17 cellular contexts compared by ENCODE assay signal in the genomic region with DNA sequence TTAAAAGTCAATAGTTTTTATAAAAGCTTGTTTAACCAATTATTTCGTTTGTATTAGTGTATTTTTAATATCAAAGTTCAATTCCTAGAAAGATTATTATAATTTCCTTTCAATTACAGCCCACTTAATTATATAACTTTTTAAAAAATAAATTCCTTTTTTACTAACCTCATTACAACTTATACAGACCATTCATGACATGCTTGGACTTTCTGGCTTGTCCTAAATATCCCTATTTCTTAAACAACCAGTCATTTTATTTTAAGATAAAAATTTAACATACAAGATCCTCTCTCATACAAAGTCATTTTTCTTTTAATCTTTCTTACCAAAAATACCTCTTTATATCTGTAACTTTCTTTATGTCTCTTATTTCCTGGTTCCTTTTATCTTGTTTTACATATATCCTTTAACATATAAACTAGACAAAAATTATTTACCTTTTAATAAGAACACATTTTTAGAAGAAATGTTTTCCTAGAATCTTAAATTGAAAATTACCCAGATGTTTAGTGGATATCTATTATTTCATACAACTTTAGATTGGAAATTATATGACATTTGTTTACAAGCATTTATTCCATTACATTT. TPM values are rescaled to one million over a fixed set of nuclear protein-coding genes. Genes with fewer than 3 reads are reported as not detected.
A peak's percentile ranks its signal among the peaks of the same experiment; 100 is the strongest.
DNase-seq lines count a peak whose midpoint lies in the region; ATAC-seq, FAIRE-seq and TF ChIP-seq lines count a peak whose summit lies in the region.
"Had no signal": no experiment of that assay in that cellular context is flagged by ENCODE, and none has a peak within 500 bp of the region (broad histone marks: within the 10 kb centered on the region; RNA-seq: fewer than 3 reads in every experiment).

No MANE protein-coding gene starts in this region.

- H4K20me1 ChIP-seq in GM23338 (replicated peaks; ENCODE audit: insufficient read depth), result no peaks in the 10 kb centered on the region

- H3K36me3 Mint-ChIP-seq in GM23338 (ENCODE audit: low read depth), result peaks cover 7% of the 10 kb centered on the region; the same call in 2 of the 3 replicates

- no peak for TF ChIP-seq EP300 in A549 (IDR thresholded peaks at IDR 0.05)

- H3K4me3 ChIP-seq in A549 (no peak overlapping the region), GM23338 (no peak overlapping the region), Peyer's patch (no peak overlapping the region)

- WGBS in A549 (ENCODE audit: missing lambda C conversion rate), result 3% methylated on average over 1 of the region's 1 CpG

- H3K4me1 ChIP-seq in A549, result no peaks in the 10 kb centered on the region
- H3K4me1 ChIP-seq in GM23338 (ENCODE audit: insufficient read depth), result no peaks in the 10 kb centered on the region
- H3K4me1 ChIP-seq in Peyer's patch, result no peaks in the 10 kb centered on the region

- no peaks in the 10 kb centered on the region for H3K79me2 ChIP-seq in GM23338 (replicated peaks; ENCODE audit: insufficient read depth)

- TF ChIP-seq CTCF in A549 (IDR thresholded peaks at IDR 0.05) (no peak), GM23338 (conservative IDR thresholded peaks at IDR 0.05; ENCODE audit: low read depth in 2 of 2) (no peak), Peyer's patch (IDR thresholded peaks at IDR 0.05) (no peak)

- ATAC-seq in A549, result no peak
- no peak for ATAC-seq in GM23338
- ATAC-seq: T-helper 17 cell had no signal

- no peaks in the 10 kb centered on the region for H3F3A ChIP-seq in GM23338 (replicated peaks; ENCODE audit: low read depth)

- no peak for TF ChIP-seq RAD21 in A549 (conservative IDR thresholded peaks at IDR 0.05 in 1 of 2, IDR thresholded peaks at IDR 0.05 in 1 of 2)

- peaks cover 8% of the 10 kb centered on the region for H3K36me3 ChIP-seq in GM23338 (ENCODE audit: insufficient read depth)
- H3K36me3 ChIP-seq in Peyer's patch, result no peaks in the 10 kb centered on the region

- no peak overlapping the region for H3K4me3 Mint-ChIP-seq in GM23338
- H3K4me3 Mint-ChIP-seq: B cell; CD4-positive, alpha-beta T cell; T-helper 17 cell had no signal

- H2AFZ ChIP-seq in GM23338, result no peak overlapping the region

- H3K4me1 Mint-ChIP-seq in GM23338, result no peaks in the 10 kb centered on the region
- H3K4me1 Mint-ChIP-seq: B cell, T-helper 17 cell had no signal

- POLR2A ChIA-PET in A549 (lab: Yijun Ruan, JAX), result no interaction called here

- no peak overlapping the region for H3K27ac Mint-ChIP-seq in GM23338
- H3K27ac Mint-ChIP-seq: B cell; CD4-positive, alpha-beta T cell; T-helper 17 cell had no signal

- H3K27me3 ChIP-seq in GM23338 (ENCODE audit: insufficient read depth), result no peaks in the 10 kb centered on the region
- H3K27me3 ChIP-seq in Peyer's patch, result no peaks in the 10 kb centered on the region

- H3K9me2 ChIP-seq in GM23338 (ENCODE audit: insufficient read depth), result 0 out of 2 replicates have a peak, but pooled peaks cover under 1% of the 10 kb centered on the region

- TF ChIP-seq POLR2A in A549 (IDR thresholded peaks at IDR 0.05; ENCODE audit: low read length) (no peak), Peyer's patch (IDR thresholded peaks at IDR 0.05) (no peak)

- peaks cover 14% of the 10 kb centered on the region; the same call in 2 of the 3 replicates for H3K9me3 ChIP-seq in A549
- H3K9me3 ChIP-seq in Peyer's patch, result no peaks in the 10 kb centered on the region

- H3K4me2 ChIP-seq in A549 (no peak overlapping the region), GM23338 (no peak overlapping the region)

- CTCF ChIA-PET in A549 (lab: Yijun Ruan, JAX), result interaction anchor here (1.8 to 3.4 kb wide), 3 partner anchors 11 to 26 kb away, joined by 4 to 11 read pairs (median 8); a partner anchor contains a TSS

- peaks cover 3% of the 10 kb centered on the region for H3K27me3 Mint-ChIP-seq in GM23338 (ENCODE audit: insufficient read depth, low read depth, poor library complexity)
- H3K27me3 Mint-ChIP-seq: CD4-positive, alpha-beta T cell; T-helper 17 cell had no signal

- H3K27ac ChIP-seq in A549 (no peak overlapping the region), GM23338 (ENCODE audit: low read depth) (no peak overlapping the region), Peyer's patch (no peak overlapping the region)

- peaks cover 69% of the 10 kb centered on the region for H3K9me3 Mint-ChIP-seq in GM23338

- DNase-seq in A549 (ENCODE audit: low read depth in 1 of 2, low spot score in 1 of 2), result no peak
- DNase-seq in GM23338 (ENCODE audit: low spot score), result peak; percentile 59
- DNase-seq in RCC 7860 (ENCODE audit: low spot score), result no peak
- no peak for DNase-seq in NCI-H524 (lab: John Stamatoyannopoulos, UW)
- no peak for DNase-seq in Peyer's patch
- DNase-seq in medulla oblongata (ENCODE audit: extremely low spot score), result no peak
- no peak for DNase-seq in NCI-H1092 (lab: John Stamatoyannopoulos, UW)
- DNase-seq: Calu3; CD4-positive, alpha-beta T cell; KG1; NCI-H1048; NCI-H1694 treated with DMSO at 0.1 percent for 48 hours; SIG-M5; T-helper 17 cell had no signal

- FAIRE-seq in A549 (lab: Jason Lieb, UNC), result no peak
- FAIRE-seq in RCC 7860 (lab: Jason Lieb, UNC), result peak; percentile 67
- peak; percentile 92 for FAIRE-seq in islet of Langerhans (lab: Jason Lieb, UNC)
- FAIRE-seq: GM12892 had no signal

TF ChIP-seq in A549, 52 proteins besides CTCF, POLR2A, EP300 and RAD21:
- TF ChIP-seq BHLHE40 (IDR thresholded peaks at IDR 0.05; ENCODE audit: low read depth, low read length) (no peak), ZFP36 (IDR thresholded peaks at IDR 0.05; ENCODE audit: borderline replicate concordance, partially characterized antibody) (peak; percentile 74), TP53 (CRISPR knock-in tag; IDR thresholded peaks at IDR 0.05) (no peak), NPAS2 (CRISPR knock-in tag; IDR thresholded peaks at IDR 0.05; ENCODE audit: borderline replicate concordance) (no peak), HOXB5 (CRISPR knock-in tag; IDR thresholded peaks at IDR 0.05) (no peak), HOXA7 (CRISPR knock-in tag; IDR thresholded peaks at IDR 0.05) (no peak)
TF ChIP-seq in A549: peak in this region for 1.

TF ChIP-seq in GM23338, 12 proteins besides CTCF, POLR2A, EP300 and RAD21 (continues in another document):
- no peak for TF ChIP-seq POLR2AphosphoS5 (IDR thresholded peaks at IDR 0.05; ENCODE audit: low read depth)
- no peak for TF ChIP-seq ZNF114 (CRISPR knock-in tag; IDR thresholded peaks at IDR 0.05)
- no peak for TF ChIP-seq JUNB (IDR thresholded peaks at IDR 0.05; ENCODE audit: unreplicated experiment)

RNA-seq across cellular contexts. Expression of a gene that starts 10.4 kb away (rescaled TPM):
- polyA plus RNA-seq in A549 (2011; rRNA removed) (35.9 and 45.6 TPM in 2 replicates), A549 (2017; fragmentation: RNase III; extraction: RNeasy Plus Mini Kit Qiagen cat#74134 plus additional on column Dnase treatment) (31.9 to 33.7 TPM (median 33.4 TPM) in 3 replicates), GM23338 (2016; fragmentation: Nextera tagmentation; extraction: Ambion mirVana) (5.8 and 7.1 TPM in 2 replicates)
- polyA plus RNA-seq in A549 (2012; cell fraction: cytosol; rRNA removed), result 7.7 and 10.6 TPM in 2 replicates
- polyA plus RNA-seq in A549 (2012; cell fraction: nucleus; rRNA removed), result 5.6 and 5.9 TPM in 2 replicates
- polyA minus RNA-seq in A549 (2011; rRNA and poly(A)+ RNA removed), result 25.8 and 31.7 TPM in 2 replicates
- total RNA-seq in GM23338 (2014; rRNA removed; shearing (Covaris generic)), result 9.3 and 10.4 TPM in 2 replicates
- total RNA-seq in Peyer's patch, result 10 to 100 TPM; 14.2 to 30.5 (median 28.1) TPM

RNA-seq across cellular contexts. Expression of a gene that starts 41.6 kb away (rescaled TPM):
- polyA plus RNA-seq in A549 (2011; rRNA removed), result 10.6 and 13.9 TPM in 2 replicates
- 4.6 and 5.5 TPM in 2 replicates for polyA plus RNA-seq in A549 (2012; cell fraction: cytosol; rRNA removed)
- polyA plus RNA-seq in A549 (2012; cell fraction: nucleus; rRNA removed), result 4.0 and 6.6 TPM in 2 replicates
- 11.7 to 14.5 TPM (median 12.2 TPM) in 3 replicates for polyA plus RNA-seq in A549 (2017; fragmentation: RNase III; extraction: RNeasy Plus Mini Kit Qiagen cat#74134 plus additional on column Dnase treatment)
- polyA minus RNA-seq in A549 (2011; rRNA and poly(A)+ RNA removed), result 3.8 and 4.6 TPM in 2 replicates
- 4.7 and 9.2 TPM in 2 replicates for total RNA-seq in GM23338 (2014; rRNA removed; shearing (Covaris generic))
- polyA plus RNA-seq in GM23338 (2016; fragmentation: Nextera tagmentation; extraction: Ambion mirVana), result 9.1 and 11.0 TPM in 2 replicates
- total RNA-seq in Peyer's patch, result 10 to 100 TPM; 10.9 to 19.0 (median 14.8) TPM
